Comparison of ENCODE assay signal across 33 cellular contexts in genomic region chr12:126879820-126880219, GRCh38.
"Had no signal": no experiment of that assay in that cellular context is flagged by ENCODE, and none has a peak within 500 bp of the region (broad histone marks: within the 10 kb centered on the region; RNA-seq: fewer than 3 reads in every experiment).

No MANE protein-coding gene starts in this region.

- H3K4me3 ChIP-seq: adrenal gland, ascending aorta, body of pancreas, breast epithelium, cardiac muscle cell had no signal

- H3K36me3 ChIP-seq: adrenal gland, ascending aorta, brain microvascular endothelial cell, breast epithelium, cardiac muscle cell had no signal

- DNase-seq: activated effector memory CD4-positive, alpha-beta T cell treated with anti-CD3 and anti-CD28 coated beads, Interleukin-2, amount 50 U/mL, for 16 hours; activated effector memory CD4-positive, alpha-beta T cell treated with Interleukin-2 at 50 U/mL for 16 hours; activated gamma-delta T cell; activated gamma-delta T cell treated with Interleukin-2 at 50 U/mL for 16 hours; activated naive CD4-positive, alpha-beta T cell; activated naive CD4-positive, alpha-beta T cell treated with anti-CD3 and anti-CD28 coated beads for 36 hours; activated naive CD4-positive, alpha-beta T cell treated with anti-CD3 and anti-CD28 coated beads, Interleukin-2, amount 10 ng/mL, durations not matched to agents 7 days and 5 days; activated naive CD4-positive, alpha-beta T cell treated with anti-CD3 and anti-CD28 coated beads, Interleukin-2, amount 50 U/mL, for 16 hours; activated naive CD4-positive, alpha-beta T cell treated with Interleukin-2 at 50 U/mL for 16 hours; activated naive CD8-positive, alpha-beta T cell treated with anti-CD3 and anti-CD28 coated beads for 36 hours; activated naive CD8-positive, alpha-beta T cell treated with anti-CD3 and anti-CD28 coated beads, Interleukin-2, amount 10 ng/mL, durations not matched to agents 7 days and 5 days; activated naive CD8-positive, alpha-beta T cell treated with anti-CD3 and anti-CD28 coated beads, Interleukin-2, amount 50 U/mL, for 24 hours; activated T-cell treated with anti-CD3 and anti-CD28 coated beads, Interleukin-2, amount 50 U/mL, for 24 hours; activated T-cell treated with anti-CD3 and anti-CD28 coated beads, Interleukin-2, amount 50 U/mL, for 4 hours; activated T-cell treated with anti-CD3 and anti-CD28 coated beads, Interleukin-2, amount 50 U/mL, for 48 hours; activated T-cell treated with anti-CD3 and anti-CD28 coated beads, Interleukin-2, amount 50 U/mL, for 72 hours; adrenal gland; amniotic stem cell; amygdala; anterior cingulate cortex; aorta; body of pancreas; brain microvascular endothelial cell; caudate nucleus; central memory CD4-positive, alpha-beta T cell; cerebellar nuclear complex had no signal

- H3K9me3 ChIP-seq: adrenal gland, ascending aorta, body of pancreas, breast epithelium had no signal

- H3K27ac ChIP-seq: adrenal gland, ascending aorta, body of pancreas, brain microvascular endothelial cell, breast epithelium, cardiac muscle cell had no signal

- FAIRE-seq: astrocyte, bronchial epithelial cell had no signal

- H3K27me3 ChIP-seq: adrenal gland, ascending aorta, body of pancreas, brain microvascular endothelial cell, cardiac muscle cell had no signal

- H3K4me1 ChIP-seq: adrenal gland, ascending aorta, breast epithelium had no signal

- ATAC-seq: activated naive CD4-positive, alpha-beta T cell treated with anti-CD3 and anti-CD28 coated beads, Interleukin-2, amount 50 U/mL, for 72 hours; activated naive CD8-positive, alpha-beta T cell treated with anti-CD3 and anti-CD28 coated beads, Interleukin-2, amount 50 U/mL, for 24 hours; activated T-cell treated with anti-CD3 and anti-CD28 coated beads, Interleukin-2, amount 50 U/mL, for 4 hours; activated T-cell treated with anti-CD3 and anti-CD28 coated beads, Interleukin-2, amount 50 U/mL, for 72 hours; activated T-helper 17 cell treated with anti-CD3 and anti-CD28 coated beads, Interleukin-2, amount 50 U/mL, for 72 hours; body of pancreas had no signal
